In genomic region chr3:63477494-63478129, GRCh38 we compare ENCODE assay signal across 30 cellular contexts.
"Had no signal": no experiment of that assay in that cellular context is flagged by ENCODE, and none has a peak within 500 bp of the region (broad histone marks: within the 10 kb centered on the region; RNA-seq: fewer than 3 reads in every experiment).

No MANE protein-coding gene starts in this region.

- H3K4me1 Mint-ChIP-seq: activated CD4-positive, alpha-beta T cell treated with anti-CD3 and anti-CD28 coated beads, Interleukin-2, amount 10 ng/mL, durations not matched to agents 24 days and 14 days; activated naive CD4-positive, alpha-beta T cell treated with anti-CD3 and anti-CD28 coated beads, Interleukin-2, amount 50 U/mL, for 24 hours; activated naive CD8-positive, alpha-beta T cell treated with anti-CD3 and anti-CD28 coated beads, Interleukin-2, amount 10 ng/mL, durations not matched to agents 7 days and 5 days had no signal

- H3K36me3 ChIP-seq: ascending aorta, MG63, Peyer's patch had no signal

- H3K9me3 Mint-ChIP-seq: activated CD4-positive, alpha-beta T cell treated with anti-CD3 and anti-CD28 coated beads, Interleukin-2, amount 10 ng/mL, durations not matched to agents 24 days and 14 days; activated CD8-positive, alpha-beta T cell treated with anti-CD3 and anti-CD28 coated beads for 36 hours; activated naive CD8-positive, alpha-beta T cell treated with anti-CD3 and anti-CD28 coated beads, Interleukin-2, amount 10 ng/mL, durations not matched to agents 7 days and 5 days; activated T-helper 2 cell treated with anti-CD3 and anti-CD28 coated beads, Interferon-gamma antibody, Interleukin-2, Interleukin-4, amounts not matched to agents 10 μg/mL and 5 μg/mL and 100 μg/mL, durations not matched to agents 14 hours and 24 hours and 36 hours had no signal

- H3K27me3 ChIP-seq: ascending aorta, MG63, Peyer's patch had no signal

- ATAC-seq: activated CD8-positive, alpha-beta T cell treated with anti-CD3 and anti-CD28 coated beads for 36 hours; PC-3 had no signal

- H3K27ac Mint-ChIP-seq: activated CD4-positive, alpha-beta T cell treated with anti-CD3 and anti-CD28 coated beads, Interleukin-2, amount 10 ng/mL, durations not matched to agents 24 days and 14 days; activated CD8-positive, alpha-beta T cell treated with anti-CD3 and anti-CD28 coated beads for 36 hours; activated naive CD4-positive, alpha-beta T cell treated with anti-CD3 and anti-CD28 coated beads, Interleukin-2, amount 50 U/mL, for 24 hours; activated naive CD8-positive, alpha-beta T cell treated with anti-CD3 and anti-CD28 coated beads, Interleukin-2, amount 10 ng/mL, durations not matched to agents 7 days and 5 days; activated T-helper 2 cell treated with anti-CD3 and anti-CD28 coated beads, Interferon-gamma antibody, Interleukin-2, Interleukin-4, amounts not matched to agents 10 μg/mL and 5 μg/mL and 100 μg/mL, durations not matched to agents 14 hours and 24 hours and 36 hours had no signal

- H3K4me1 ChIP-seq: ascending aorta, Peyer's patch had no signal

- H3K36me3 Mint-ChIP-seq: activated naive CD4-positive, alpha-beta T cell treated with anti-CD3 and anti-CD28 coated beads, Interleukin-2, amount 50 U/mL, for 24 hours; activated naive CD8-positive, alpha-beta T cell treated with anti-CD3 and anti-CD28 coated beads, Interleukin-2, amount 10 ng/mL, durations not matched to agents 7 days and 5 days had no signal

- H3K4me3 Mint-ChIP-seq: activated CD4-positive, alpha-beta T cell treated with anti-CD3 and anti-CD28 coated beads, Interleukin-2, amount 10 ng/mL, durations not matched to agents 24 days and 14 days; activated CD8-positive, alpha-beta T cell treated with anti-CD3 and anti-CD28 coated beads for 36 hours; activated naive CD4-positive, alpha-beta T cell treated with anti-CD3 and anti-CD28 coated beads, Interleukin-2, amount 50 U/mL, for 24 hours; activated naive CD8-positive, alpha-beta T cell treated with anti-CD3 and anti-CD28 coated beads, Interleukin-2, amount 10 ng/mL, durations not matched to agents 7 days and 5 days had no signal

- H3K4me3 ChIP-seq: ascending aorta, MG63, Peyer's patch had no signal

- H3K27me3 Mint-ChIP-seq: activated CD4-positive, alpha-beta T cell treated with anti-CD3 and anti-CD28 coated beads, Interleukin-2, amount 10 ng/mL, durations not matched to agents 24 days and 14 days; activated CD8-positive, alpha-beta T cell treated with anti-CD3 and anti-CD28 coated beads for 36 hours; activated naive CD4-positive, alpha-beta T cell treated with anti-CD3 and anti-CD28 coated beads, Interleukin-2, amount 50 U/mL, for 24 hours; activated naive CD8-positive, alpha-beta T cell treated with anti-CD3 and anti-CD28 coated beads, Interleukin-2, amount 10 ng/mL, durations not matched to agents 7 days and 5 days had no signal

- H3K9me3 ChIP-seq: ascending aorta, MG63, Peyer's patch had no signal

- H3K27ac ChIP-seq: ascending aorta had no signal

- DNase-seq: activated CD4-positive, alpha-beta T cell treated with anti-CD3 and anti-CD28 coated beads, Interleukin-2, amount 10 ng/mL, durations not matched to agents 24 days and 14 days; activated CD4-positive, alpha-beta T cell treated with anti-CD3 and anti-CD28 coated beads, Interleukin-2, amount 50 U/mL, for 4 hours; activated CD8-positive, alpha-beta T cell treated with anti-CD3 and anti-CD28 coated beads for 36 hours; activated gamma-delta T cell; activated naive CD4-positive, alpha-beta T cell treated with Interleukin-2 at 50 U/mL for 16 hours; activated naive CD8-positive, alpha-beta T cell treated with anti-CD3 and anti-CD28 coated beads, Interleukin-2, amount 10 ng/mL, durations not matched to agents 7 days and 5 days; activated T-cell treated with anti-CD3 and anti-CD28 coated beads, Interleukin-2, amount 50 U/mL, for 1 hour; amygdala; caudate nucleus; cerebellar nuclear complex; Karpas-422; KBM-7; MG63; NCI-H1048; NCI-H1417; NCI-H146; NCI-H187; NCI-H2029 treated with DMSO at 0.1 percent for 48 hours; NCI-H2171; NCI-H446; NCI-H510A treated with DMSO at 0.1 percent for 48 hours; NCI-H526 treated with DMSO at 0.1 percent for 48 hours; NCI-H774; PC-3; Right ventricle myocardium superior had no signal

- FAIRE-seq: TTC549 had no signal
